9 cellular contexts compared by ENCODE assay signal in genomic region chr9:121354141-121354540, GRCh38. TPM values are rescaled to one million over a fixed set of nuclear protein-coding genes. Genes with fewer than 3 reads are reported as not detected.
DNase-seq lines count a peak whose midpoint lies in the region; ATAC-seq and TF ChIP-seq lines count a peak whose summit lies in the region.
"Had no signal": no experiment of that assay in that cellular context is flagged by ENCODE, and none has a peak within 500 bp of the region (broad histone marks: within the 10 kb centered on the region; RNA-seq: fewer than 3 reads in every experiment).

No MANE protein-coding gene starts in this region.

- H3K27me3 Mint-ChIP-seq in activated CD8-positive, alpha-beta T cell treated with anti-CD3 and anti-CD28 coated beads, Interleukin-2, amount 10 ng/mL, durations not matched to agents 7 days and 5 days (ENCODE audit: low read depth): no peaks in the 10 kb centered on the region
- H3K27me3 Mint-ChIP-seq in stimulated activated naive CD8-positive, alpha-beta T cell treated with anti-CD3 and anti-CD28 coated beads, Interleukin-15, Interleukin-2, amounts not matched to agents 100 ng/mL and 50 ng/mL, for 24 hours: no peaks in the 10 kb centered on the region

- peaks cover 12% of the 10 kb centered on the region for H3K79me2 ChIP-seq in hepatocyte

- H3K4me3 Mint-ChIP-seq in activated CD8-positive, alpha-beta T cell treated with anti-CD3 and anti-CD28 coated beads, Interleukin-2, amount 10 ng/mL, durations not matched to agents 7 days and 5 days: peak overlapping the region; percentile 37
- peak overlapping the region; percentile 42 for H3K4me3 Mint-ChIP-seq in stimulated activated naive CD8-positive, alpha-beta T cell treated with anti-CD3 and anti-CD28 coated beads, Interleukin-15, Interleukin-2, amounts not matched to agents 100 ng/mL and 50 ng/mL, for 24 hours

- no peaks in the 10 kb centered on the region for H3K9me3 Mint-ChIP-seq in activated CD8-positive, alpha-beta T cell treated with anti-CD3 and anti-CD28 coated beads, Interleukin-2, amount 10 ng/mL, durations not matched to agents 7 days and 5 days (ENCODE audit: insufficient read depth)
- no peaks in the 10 kb centered on the region for H3K9me3 Mint-ChIP-seq in stimulated activated naive CD8-positive, alpha-beta T cell treated with anti-CD3 and anti-CD28 coated beads, Interleukin-15, Interleukin-2, amounts not matched to agents 100 ng/mL and 50 ng/mL, for 24 hours

- WGBS in hepatocyte (ENCODE audit: low lambda C conversion rate, missing lambda C conversion rate): 50% methylated on average over 5 of the region's 5 CpGs

- no peaks in the 10 kb centered on the region for H3K9me2 ChIP-seq in hepatocyte (replicated peaks; ENCODE audit: insufficient read depth)

- H3K4me3 ChIP-seq in hepatocyte: no peak overlapping the region

- H3K4me1 ChIP-seq in hepatocyte (ENCODE audit: insufficient read depth): peaks cover 19% of the 10 kb centered on the region

- no peaks in the 10 kb centered on the region for H3K9me3 ChIP-seq in hepatocyte (ENCODE audit: low read depth)

- H3K27ac ChIP-seq in hepatocyte: peak overlapping the region; percentile 35

- H3K36me3 Mint-ChIP-seq in activated CD8-positive, alpha-beta T cell treated with anti-CD3 and anti-CD28 coated beads, Interleukin-2, amount 10 ng/mL, durations not matched to agents 7 days and 5 days (ENCODE audit: low read depth): peaks cover 62% of the 10 kb centered on the region
- H3K36me3 Mint-ChIP-seq in stimulated activated naive CD8-positive, alpha-beta T cell treated with anti-CD3 and anti-CD28 coated beads, Interleukin-15, Interleukin-2, amounts not matched to agents 100 ng/mL and 50 ng/mL, for 24 hours (ENCODE audit: low read depth): peaks cover 45% of the 10 kb centered on the region

- POLR2A ChIA-PET in activated CD8-positive, alpha-beta T cell treated with anti-CD3 and anti-CD28 coated beads, Interleukin-2, amount 10 ng/mL, durations not matched to agents 7 days and 5 days (lab: Charles Lee): interaction anchor here (1.0 to 1.2 kb wide), 4 partner anchors 15 to 34 kb away, joined by 3 to 8 read pairs (median 5); no protein-coding TSS in a partner anchor

- H3K4me2 ChIP-seq in hepatocyte: no peak overlapping the region

- no peak for DNase-seq in activated CD8-positive, alpha-beta T cell treated with anti-CD3 and anti-CD28 coated beads, Interleukin-2, amount 10 ng/mL, durations not matched to agents 7 days and 5 days
- DNase-seq in hepatocyte (ENCODE audit: low spot score) (no peak), DMS 273 (lab: John Stamatoyannopoulos, UW; ENCODE audit: unreplicated experiment) (no peak), NCI-H2081 (lab: John Stamatoyannopoulos, UW) (no peak), SIG-M5 treated with dmso at 0.1 percent for 504 hours (lab: John Stamatoyannopoulos, UW; ENCODE audit: unreplicated experiment) (no peak), posterior vena cava (ENCODE audit: low spot score) (no peak)
- DNase-seq: NCI-H69 had no signal

- peak; percentile 2 for ATAC-seq in GM21526 (IDR thresholded peaks at IDR 0.05; ENCODE audit: low FRiP score, unreplicated experiment)
- peak; percentile 15 for ATAC-seq in activated CD8-positive, alpha-beta T cell treated with anti-CD3 and anti-CD28 coated beads, Interleukin-2, amount 10 ng/mL, durations not matched to agents 7 days and 5 days

- no peak for TF ChIP-seq CTCF in hepatocyte (IDR thresholded peaks at IDR 0.05; ENCODE audit: poor library complexity)

- CTCF ChIA-PET in activated CD8-positive, alpha-beta T cell treated with anti-CD3 and anti-CD28 coated beads, Interleukin-2, amount 10 ng/mL, durations not matched to agents 7 days and 5 days (lab: Charles Lee): interaction anchor here (0.5 to 3.7 kb wide), 13 partner anchors 10 to 518 kb away, joined by 3 to 31 read pairs (median 3); no protein-coding TSS in a partner anchor

- H2AFZ ChIP-seq in hepatocyte: no peak overlapping the region

- no peaks in the 10 kb centered on the region for H4K20me1 ChIP-seq in hepatocyte (ENCODE audit: insufficient read depth, poor library complexity, severe bottlenecking)

- no peaks in the 10 kb centered on the region for H3K36me3 ChIP-seq in hepatocyte (replicated peaks; ENCODE audit: insufficient read depth, low read depth)

- peak overlapping the region; percentile 81 for H3K27ac Mint-ChIP-seq in activated CD8-positive, alpha-beta T cell treated with anti-CD3 and anti-CD28 coated beads, Interleukin-2, amount 10 ng/mL, durations not matched to agents 7 days and 5 days
- peak overlapping the region; percentile 68 for H3K27ac Mint-ChIP-seq in stimulated activated naive CD8-positive, alpha-beta T cell treated with anti-CD3 and anti-CD28 coated beads, Interleukin-15, Interleukin-2, amounts not matched to agents 100 ng/mL and 50 ng/mL, for 24 hours

- H3K4me1 Mint-ChIP-seq in activated CD8-positive, alpha-beta T cell treated with anti-CD3 and anti-CD28 coated beads, Interleukin-2, amount 10 ng/mL, durations not matched to agents 7 days and 5 days (ENCODE audit: low read depth): peaks cover 64% of the 10 kb centered on the region
- peaks cover 63% of the 10 kb centered on the region for H3K4me1 Mint-ChIP-seq in stimulated activated naive CD8-positive, alpha-beta T cell treated with anti-CD3 and anti-CD28 coated beads, Interleukin-15, Interleukin-2, amounts not matched to agents 100 ng/mL and 50 ng/mL, for 24 hours (ENCODE audit: low read depth)

- intact Hi-C loops in posterior vena cava (cut with DNase I): no loop called here

- no peaks in the 10 kb centered on the region for H3K27me3 ChIP-seq in hepatocyte

RNA-seq across cellular contexts. Expression of gene STOM, which starts 15.9 kb away (rescaled TPM):
- total RNA-seq in activated CD8-positive, alpha-beta T cell treated with anti-CD3 and anti-CD28 coated beads, Interleukin-2, amount 10 ng/mL, durations not matched to agents 7 days and 5 days: 10 to 100 TPM; 50.7 to 54.9 TPM
- total RNA-seq in hepatocyte (130 and 156 TPM in 2 replicates), posterior vena cava (100 to 1,000 TPM; 352 to 371 TPM)
- 85.5 and 93.7 TPM in 2 replicates for polyA plus RNA-seq in hepatocyte
